23 cellular contexts compared by ENCODE assay signal in the genomic region with DNA sequence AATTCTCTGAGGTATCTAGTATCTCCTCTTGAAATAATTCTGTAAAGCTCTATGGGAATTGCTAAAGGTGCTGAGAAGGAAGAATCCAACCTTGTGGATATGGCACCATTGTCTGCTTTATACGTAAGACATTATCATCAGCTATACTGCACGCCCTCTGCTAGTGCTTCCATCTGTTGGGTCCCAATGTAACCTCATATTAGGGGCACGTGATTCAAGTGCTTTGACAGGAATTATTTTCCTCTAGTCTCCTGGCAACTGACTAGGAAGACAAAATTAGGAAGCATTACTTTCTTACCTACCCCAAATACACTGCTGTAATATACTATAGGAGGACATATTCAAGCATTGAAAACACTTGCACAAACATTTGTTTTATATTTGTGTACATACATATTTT.
"Had no signal": no experiment of that assay in that cellular context is flagged by ENCODE, and none has a peak within 500 bp of the region (broad histone marks: within the 10 kb centered on the region; RNA-seq: fewer than 3 reads in every experiment).

No MANE protein-coding gene starts in this region.

- H3K4me3 ChIP-seq: K562, PC-9 had no signal

- H3K27me3 Mint-ChIP-seq: activated CD8-positive, alpha-beta T cell treated with anti-CD3 and anti-CD28 coated beads for 36 hours; activated naive CD8-positive, alpha-beta T cell; brain had no signal

- H3K27ac Mint-ChIP-seq: activated CD8-positive, alpha-beta T cell treated with anti-CD3 and anti-CD28 coated beads for 36 hours; activated naive CD8-positive, alpha-beta T cell; activated T-helper 1 cell treated with anti-CD3 and anti-CD28 coated beads, Interleukin-12 subunit alpha, Interleukin-12 subunit beta, Interleukin-2, Interleukin-4 antibody, amounts not matched to agents 30 ng/mL and 10 ng/mL and 1 ng/mL, durations not matched to agents 14 hours and 24 hours and 36 hours; brain had no signal

- H3K27ac ChIP-seq: PC-9, VCaP had no signal

- H3K9me3 Mint-ChIP-seq: activated CD8-positive, alpha-beta T cell treated with anti-CD3 and anti-CD28 coated beads for 36 hours; activated T-helper 1 cell treated with anti-CD3 and anti-CD28 coated beads, Interleukin-12 subunit alpha, Interleukin-12 subunit beta, Interleukin-2, Interleukin-4 antibody, amounts not matched to agents 30 ng/mL and 10 ng/mL and 1 ng/mL, durations not matched to agents 14 hours and 24 hours and 36 hours; brain had no signal

- DNase-seq: activated CD4-positive, CD25-positive, alpha-beta regulatory T cell; activated CD8-positive, alpha-beta memory T cell treated with anti-CD3 and anti-CD28 coated beads, Interleukin-2, amount 50 U/mL, for 4 hours; activated CD8-positive, alpha-beta T cell treated with anti-CD3 and anti-CD28 coated beads for 36 hours; activated effector memory CD4-positive, alpha-beta T cell treated with Interleukin-2 at 50 U/mL for 16 hours; activated naive CD4-positive, alpha-beta T cell treated with Interleukin-2 at 50 U/mL for 16 hours; amygdala; Karpas-422; MM.1S; NCI-H1105; NCI-H1436; NCI-H187 treated with DMSO at 0.1 percent for 48 hours; NCI-H2081 treated with DMSO at 0.1 percent for 48 hours; NCI-H446; NCI-H526; NCI-H774; PC-9; SK-N-SH; T-helper 1 cell had no signal

- H3K4me3 Mint-ChIP-seq: activated CD8-positive, alpha-beta T cell treated with anti-CD3 and anti-CD28 coated beads for 36 hours; activated naive CD8-positive, alpha-beta T cell; activated T-helper 1 cell treated with anti-CD3 and anti-CD28 coated beads, Interleukin-12 subunit alpha, Interleukin-12 subunit beta, Interleukin-2, Interleukin-4 antibody, amounts not matched to agents 30 ng/mL and 10 ng/mL and 1 ng/mL, durations not matched to agents 14 hours and 24 hours and 36 hours; brain had no signal

- ATAC-seq: activated CD8-positive, alpha-beta T cell treated with anti-CD3 and anti-CD28 coated beads for 36 hours; K562 had no signal

- H3K4me1 Mint-ChIP-seq: brain had no signal

- H3K9me3 ChIP-seq: SK-N-SH had no signal
